15 cellular contexts compared by ENCODE assay signal in the genomic region with DNA sequence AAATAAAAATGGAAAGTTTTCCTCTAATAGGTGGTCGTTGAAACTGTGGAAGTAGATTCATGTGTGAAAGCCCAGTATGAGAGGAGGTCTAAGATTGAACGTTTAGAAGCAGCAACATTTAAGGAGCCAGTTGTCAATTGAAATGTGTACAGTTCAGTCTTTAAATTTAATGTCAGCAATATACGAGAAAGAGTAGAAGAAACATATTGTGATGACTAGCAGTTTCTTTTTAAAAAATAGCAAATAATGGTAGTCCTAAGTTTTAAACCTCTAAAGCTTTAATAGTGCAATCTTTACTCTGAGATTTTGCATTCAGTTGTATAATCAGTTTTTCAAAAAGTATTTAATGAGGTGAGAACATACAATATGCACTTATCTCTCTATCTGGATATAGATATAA. TPM values are rescaled to one million over a fixed set of nuclear protein-coding genes. Genes with fewer than 3 reads are reported as not detected.
DNase-seq lines count a peak whose midpoint lies in the region; ATAC-seq and TF ChIP-seq lines count a peak whose summit lies in the region.
"Had no signal": no experiment of that assay in that cellular context is flagged by ENCODE, and none has a peak within 500 bp of the region (broad histone marks: within the 10 kb centered on the region; RNA-seq: fewer than 3 reads in every experiment).

No MANE protein-coding gene starts in this region.

- H3K4me3 ChIP-seq in HUES64 (ENCODE audit: low read length) (peak overlapping the region; percentile 20), endodermal cell (ENCODE audit: low read length) (no peak overlapping the region), heart left ventricle (no peak overlapping the region)

- peaks cover 19% of the 10 kb centered on the region for H3K9me3 ChIP-seq in HUES64 (ENCODE audit: insufficient read depth, low read depth, low read length)
- peaks cover 24% of the 10 kb centered on the region for H3K9me3 ChIP-seq in endodermal cell (ENCODE audit: control insufficient read depth, low read length)
- H3K9me3 ChIP-seq in heart left ventricle, result peaks cover 0 to 5% (median 0%) of the 10 kb centered on the region in 12 donors

- H3K36me3 Mint-ChIP-seq in activated naive CD4-positive, alpha-beta T cell treated with anti-CD3 and anti-CD28 coated beads, Interleukin-2, amount 50 U/mL, for 24 hours, result peaks cover 14% of the 10 kb centered on the region
- H3K36me3 Mint-ChIP-seq in endodermal cell (ENCODE audit: low read depth) (peaks cover 39% of the 10 kb centered on the region), nephron progenitor cell (ENCODE audit: low read depth) (peaks cover 40% of the 10 kb centered on the region), immature natural killer cell (peaks cover 0 to 15% (median 0%) of the 10 kb centered on the region in 3 donors)

- H3K4me1 Mint-ChIP-seq in activated naive CD4-positive, alpha-beta T cell treated with anti-CD3 and anti-CD28 coated beads, Interleukin-2, amount 50 U/mL, for 24 hours, result peaks cover 29% of the 10 kb centered on the region
- peaks cover 41% of the 10 kb centered on the region for H3K4me1 Mint-ChIP-seq in endodermal cell
- H3K4me1 Mint-ChIP-seq in nephron progenitor cell, result peaks cover 16% of the 10 kb centered on the region
- H3K4me1 Mint-ChIP-seq in immature natural killer cell, result peaks cover 15 to 16% of the 10 kb centered on the region in 2 donors

- no peaks in the 10 kb centered on the region for H3K9me3 Mint-ChIP-seq in activated naive CD4-positive, alpha-beta T cell treated with anti-CD3 and anti-CD28 coated beads, Interleukin-2, amount 50 U/mL, for 24 hours
- peaks cover 29% of the 10 kb centered on the region for H3K9me3 Mint-ChIP-seq in endodermal cell
- H3K9me3 Mint-ChIP-seq in nephron progenitor cell, result peaks cover 22% of the 10 kb centered on the region
- H3K9me3 Mint-ChIP-seq in immature natural killer cell, result no peaks in the 10 kb centered on the region

- H3K27ac ChIP-seq in HUES64 (ENCODE audit: low read depth, low read length), result no peak overlapping the region
- H3K27ac ChIP-seq in endodermal cell (ENCODE audit: low read depth, low read length), result no peak overlapping the region
- no peak overlapping the region for H3K27ac ChIP-seq in heart left ventricle
- H3K27ac ChIP-seq: C4-2B had no signal

- H3K36me3 ChIP-seq in HUES64 (ENCODE audit: insufficient read depth, low read length) (peaks cover 14% of the 10 kb centered on the region; the same call in 1 of the 2 replicates), endodermal cell (ENCODE audit: control insufficient read depth, insufficient read depth, low read length) (peaks cover 30% of the 10 kb centered on the region), heart left ventricle (peaks cover 0 to 8% (median 0%) of the 10 kb centered on the region in 9 donors)

- no peak for TF ChIP-seq CTCF in endodermal cell (conservative IDR thresholded peaks at IDR 0.05)
- TF ChIP-seq CTCF in nephron progenitor cell (IDR thresholded peaks at IDR 0.05), result no peak
- no peak for TF ChIP-seq CTCF in heart left ventricle (IDR thresholded peaks at IDR 0.05)

- no peak overlapping the region for H3K9ac ChIP-seq in HUES64 (ENCODE audit: low read depth, low read length)
- no peak overlapping the region for H3K9ac ChIP-seq in endodermal cell (ENCODE audit: extremely low read depth, low read length, poor library complexity, severe bottlenecking)

- H3K27me3 ChIP-seq in HUES64 (ENCODE audit: insufficient read depth, low read length), result peaks cover 52% of the 10 kb centered on the region
- no peaks in the 10 kb centered on the region for H3K27me3 ChIP-seq in endodermal cell (ENCODE audit: control insufficient read depth, insufficient read depth, low read length, poor library complexity, severe bottlenecking)
- H3K27me3 ChIP-seq in heart left ventricle, result no peaks in the 10 kb centered on the region

- H3K27ac Mint-ChIP-seq in activated naive CD4-positive, alpha-beta T cell treated with anti-CD3 and anti-CD28 coated beads, Interleukin-2, amount 50 U/mL, for 24 hours, result peak overlapping the region; percentile 53
- H3K27ac Mint-ChIP-seq in endodermal cell (peak overlapping the region; percentile 71), nephron progenitor cell (peak overlapping the region; percentile 21), immature natural killer cell (peak overlapping the region in 3 of 6 donors; percentile 26 to 53 (median 29))

- WGBS in HUES64, result 38% methylated on average over 3 of the region's 3 CpGs
- WGBS in endodermal cell (ENCODE audit: insufficient coverage in 1 of 2, insufficient read length in 1 of 2), 2 experiments, result 31 to 32% methylated on average over 3 of the region's 3 CpGs
- WGBS in heart left ventricle, 4 donors, result 57 to 68% (median 64%) methylated on average over 3 of the region's 3 CpGs

- no peaks in the 10 kb centered on the region for H3K27me3 Mint-ChIP-seq in activated naive CD4-positive, alpha-beta T cell treated with anti-CD3 and anti-CD28 coated beads, Interleukin-2, amount 50 U/mL, for 24 hours
- H3K27me3 Mint-ChIP-seq in endodermal cell (ENCODE audit: insufficient read depth) (no peaks in the 10 kb centered on the region), nephron progenitor cell (ENCODE audit: low read depth, poor library complexity) (no peaks in the 10 kb centered on the region), immature natural killer cell (ENCODE audit: low read depth in 3 of 3) (peaks cover 0 to 9% (median 3%) of the 10 kb centered on the region in 3 donors)

- H3K4me1 ChIP-seq in HUES64 (ENCODE audit: insufficient read depth, low read length) (peaks cover 39% of the 10 kb centered on the region), endodermal cell (ENCODE audit: control insufficient read depth, insufficient read depth, low read length) (peaks cover 3% of the 10 kb centered on the region), heart left ventricle (peaks cover 0 to 20% (median 0%) of the 10 kb centered on the region in 12 donors)

- no peak overlapping the region for H3K4me3 Mint-ChIP-seq in activated naive CD4-positive, alpha-beta T cell treated with anti-CD3 and anti-CD28 coated beads, Interleukin-2, amount 50 U/mL, for 24 hours
- H3K4me3 Mint-ChIP-seq in endodermal cell, result no peak overlapping the region
- no peak overlapping the region for H3K4me3 Mint-ChIP-seq in nephron progenitor cell
- H3K4me3 Mint-ChIP-seq in immature natural killer cell, result peak overlapping the region in 1 of 5 donors; percentile 50

- no peak for DNase-seq in activated naive CD4-positive, alpha-beta T cell treated with Interleukin-2 at 50 U/mL for 16 hours
- DNase-seq in endodermal cell (no peak), nephron progenitor cell (no peak), heart left ventricle (no peak), immature natural killer cell (no peak)
- DNase-seq: DMS 273 treated with DMSO at 0.1 percent for 48 hours, KG1, NCI-H1436 treated with DMSO at 0.1 percent for 48 hours, NCI-H2081, NCI-H774, RPMI8226 had no signal

- intact Hi-C loops in heart left ventricle (cut with DNase I), result loop anchor here in 2 of 10 donors (10.0 kb wide), 2 partner anchors 88 to 138 kb away; no protein-coding TSS in a partner anchor

- ATAC-seq in heart left ventricle (no peak), HG02588 (IDR thresholded peaks at IDR 0.05; ENCODE audit: unreplicated experiment) (no peak)

- no peak for TF ChIP-seq POLR2A in heart left ventricle (IDR thresholded peaks at IDR 0.05)

RNA-seq across cellular contexts. Expression of a gene that starts 44.9 kb away (rescaled TPM):
- 40.0 TPM for polyA plus RNA-seq in HUES64 (2013, experiment 1 of 2)
- polyA plus RNA-seq in HUES64 (2013, experiment 2 of 2), result 32.6 TPM
- total RNA-seq in endodermal cell (100 to 1,000 TPM; 111 to 113 TPM), heart left ventricle (10 to 100 TPM; 11.6 to 22.7 (median 15.0) TPM)
- polyA plus RNA-seq in endodermal cell (2013, experiment 1 of 2), result 44.7 TPM
- polyA plus RNA-seq in endodermal cell (2013, experiment 2 of 2), result 36.0 TPM
- polyA plus RNA-seq in heart left ventricle (1 to 10 TPM; 3.9 to 6.0 TPM), immature natural killer cell (10 to 100 TPM in 2 of 3 donors, 1 to 10 TPM in 1; 7.3 to 20.2 (median 11.3) TPM)

Comparison
In these comparisons a context has a peak if more than half of its experiments do, and no peak if none do; other contexts are left out.
1. RNA of a gene that starts 44.9 kb away (total RNA-seq): 111 to 113 TPM in endodermal cell; 11.6 to 22.7 TPM in heart left ventricle; every median in the first group is over 4 times any median in the second.